Comparison of ENCODE assay signal across 8 cellular contexts in genomic region chr14:89351958-89352404, GRCh38.
DNase-seq lines count a peak whose midpoint lies in the region; ATAC-seq lines count a peak whose summit lies in the region.

No MANE protein-coding gene starts in this region.

- H3K27ac Mint-ChIP-seq in naive thymus-derived CD8-positive, alpha-beta T cell: peak overlapping the region; percentile 75 to 95 (median 92)

- H3K4me3 Mint-ChIP-seq in naive thymus-derived CD8-positive, alpha-beta T cell: peak overlapping the region; percentile 70 to 85 (median 82)

- ATAC-seq in HG03354 (IDR thresholded peaks at IDR 0.05; ENCODE audit: poor library complexity, severe bottlenecking, unreplicated experiment) (peak; percentile 19), HG03196 (IDR thresholded peaks at IDR 0.05; ENCODE audit: unreplicated experiment) (no peak), HG03135 (IDR thresholded peaks at IDR 0.05; ENCODE audit: unreplicated experiment) (no peak), HG02840 (IDR thresholded peaks at IDR 0.05; ENCODE audit: low FRiP score, unreplicated experiment) (no peak)
- no peak for ATAC-seq in naive thymus-derived CD8-positive, alpha-beta T cell

- peak overlapping the region; percentile 68 for H3K27ac ChIP-seq in caudate nucleus (ENCODE audit: low read depth, low read length)

- no peaks in the 10 kb centered on the region for H3K9me3 Mint-ChIP-seq in naive thymus-derived CD8-positive, alpha-beta T cell

- H3K36me3 Mint-ChIP-seq in naive thymus-derived CD8-positive, alpha-beta T cell: peaks cover 4 to 37% (median 32%) of the 10 kb centered on the region in 3 donors

- no peaks in the 10 kb centered on the region for H3K27me3 Mint-ChIP-seq in naive thymus-derived CD8-positive, alpha-beta T cell

- POLR2A ChIA-PET in naive thymus-derived CD8-positive, alpha-beta T cell (lab: Charles Lee): interaction anchor here (0.8 kb wide), 1 partner anchor 12 kb away, joined by 3 read pairs; no protein-coding TSS in a partner anchor

- DNase-seq in AG20443 (ENCODE audit: low spot score) (peak; percentile 43), caudate nucleus (lab: John Stamatoyannopoulos, UW) (no peak), NCI-H2107 (lab: John Stamatoyannopoulos, UW) (no peak)
- DNase-seq in naive thymus-derived CD8-positive, alpha-beta T cell: no peak

- peaks cover 32 to 72% (median 70%) of the 10 kb centered on the region in 4 donors for H3K4me1 Mint-ChIP-seq in naive thymus-derived CD8-positive, alpha-beta T cell
